Comparison of ENCODE assay signal across 26 cellular contexts in the genomic region with DNA sequence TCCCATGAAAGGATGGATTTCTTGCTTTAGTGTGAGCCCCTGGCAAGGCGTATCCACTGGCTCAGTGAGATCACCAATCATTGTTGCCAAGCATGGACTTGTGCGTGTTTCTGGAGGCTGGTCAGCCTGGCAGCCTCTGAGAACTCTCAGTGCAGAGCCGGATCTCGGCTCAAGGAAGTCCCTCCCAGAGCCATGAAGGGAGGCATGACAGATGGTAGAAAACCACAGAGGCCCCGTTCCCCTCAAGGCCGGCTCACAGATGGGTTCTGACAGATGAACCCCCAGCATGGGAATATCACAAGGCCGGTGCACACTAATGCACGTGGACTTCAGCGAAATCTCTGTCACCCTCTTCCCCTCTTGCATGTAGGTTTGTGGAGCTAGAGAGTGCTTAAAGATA.
"Had no signal": no experiment of that assay in that cellular context is flagged by ENCODE, and none has a peak within 500 bp of the region (broad histone marks: within the 10 kb centered on the region; RNA-seq: fewer than 3 reads in every experiment).

No MANE protein-coding gene starts in this region.

- DNase-seq: activated B cell treated with CpG ODN at 0.5 μM for 24 hours; activated CD4-positive, alpha-beta T cell treated with anti-CD3 and anti-CD28 coated beads for 48 hours; activated CD4-positive, alpha-beta T cell treated with anti-CD3 and anti-CD28 coated beads, Interleukin-2, amount 50 U/mL, for 1 hour; activated CD4-positive, alpha-beta T cell treated with anti-CD3 and anti-CD28 coated beads, Interleukin-2, amount 50 U/mL, for 48 hours; activated CD8-positive, alpha-beta memory T cell treated with anti-CD3 and anti-CD28 coated beads for 24 hours; activated CD8-positive, alpha-beta T cell treated with anti-CD3 and anti-CD28 coated beads for 36 hours; activated effector memory CD4-positive, alpha-beta T cell treated with Interleukin-2 at 50 U/mL for 16 hours; activated gamma-delta T cell treated with Interleukin-2 at 50 U/mL for 16 hours; activated naive CD4-positive, alpha-beta T cell treated with anti-CD3 and anti-CD28 coated beads, Interleukin-2, amount 50 U/mL, for 16 hours; activated naive CD4-positive, alpha-beta T cell treated with Interleukin-2 at 50 U/mL for 16 hours; activated T-cell treated with anti-CD3 and anti-CD28 coated beads, Interleukin-2, amount 50 U/mL, for 4 hours; amniotic stem cell; anterior cingulate cortex; brain microvascular endothelial cell; colonic mucosa; effector memory CD4-positive, alpha-beta T cell; foreskin fibroblast; glutamatergic neuron; heart left ventricle; T-helper 17 cell; T1000; WERI-Rb-1 had no signal

- H3K4me3 ChIP-seq: colonic mucosa, dorsolateral prefrontal cortex, heart left ventricle had no signal

- H3K4me1 ChIP-seq: colonic mucosa had no signal

- H3K27ac ChIP-seq: brain microvascular endothelial cell, colonic mucosa, dorsolateral prefrontal cortex, heart left ventricle, WERI-Rb-1 had no signal

- H3K36me3 ChIP-seq: brain microvascular endothelial cell, colonic mucosa, heart left ventricle, WERI-Rb-1 had no signal

- H3K27me3 ChIP-seq: brain microvascular endothelial cell, colonic mucosa had no signal

- H3K9me3 ChIP-seq: colonic mucosa, heart left ventricle had no signal

- ATAC-seq: activated CD4-positive, CD25-positive, alpha-beta regulatory T cell treated with anti-CD3 and anti-CD28 coated beads, Interleukin-2, amount 50 U/mL, for 24 hours; activated CD8-positive, alpha-beta T cell treated with anti-CD3 and anti-CD28 coated beads for 36 hours; activated T-cell treated with anti-CD3 and anti-CD28 coated beads, Interleukin-2, amount 50 U/mL, for 4 hours; activated T-helper 17 cell treated with anti-CD3 and anti-CD28 coated beads, Interleukin-2, amount 50 U/mL, for 72 hours; esophagus mucosa; heart left ventricle; T-helper 17 cell had no signal
